Comparison of ENCODE assay signal across 8 cellular contexts in the genomic region with DNA sequence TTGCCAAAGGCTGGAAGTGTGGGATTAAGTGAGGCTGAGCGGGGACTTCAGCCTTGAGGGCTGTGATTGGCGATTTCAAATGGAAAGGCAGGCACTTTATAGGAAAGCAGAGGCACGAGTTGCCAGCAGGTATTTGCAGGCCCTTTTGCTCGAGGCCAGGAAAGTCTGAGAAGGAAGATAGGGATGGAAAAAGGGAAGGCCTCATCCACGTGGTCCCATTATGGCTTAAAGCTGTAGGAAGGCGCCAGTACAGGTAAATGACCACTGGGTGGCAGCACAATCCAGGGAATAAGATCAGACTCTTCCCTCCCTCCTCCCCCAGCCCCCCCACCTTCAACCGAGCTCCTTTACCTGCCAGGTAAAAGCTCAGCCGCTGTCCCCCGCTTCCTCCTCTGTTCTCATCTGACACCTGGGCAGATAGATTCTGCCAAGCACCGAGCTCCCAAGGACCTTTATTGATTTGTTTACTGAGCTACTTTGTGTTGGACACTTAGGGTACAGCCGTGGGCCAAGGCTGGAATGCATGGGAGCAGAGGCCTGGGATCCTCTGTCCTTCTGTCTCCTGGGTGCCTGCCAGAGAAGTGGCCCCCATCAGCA. TPM values are rescaled to one million over a fixed set of nuclear protein-coding genes. Genes with fewer than 3 reads are reported as not detected.
DNase-seq lines count a peak whose midpoint lies in the region; ATAC-seq, FAIRE-seq and TF ChIP-seq lines count a peak whose summit lies in the region.

No MANE protein-coding gene starts in this region.

- FAIRE-seq in H54 (lab: Jason Lieb, UNC) = no peak

- peaks cover 1% of the 10 kb centered on the region for H3K27me3 Mint-ChIP-seq in activated naive CD8-positive, alpha-beta T cell treated with anti-CD3 and anti-CD28 coated beads, Interleukin-2, amount 50 U/mL, for 24 hours

- DNase-seq in EH (ENCODE audit: low read depth) (peak; percentile 67), H54 (ENCODE audit: insufficient read length, low spot score) (peak; percentile 58), MV-4-11 (lab: John Stamatoyannopoulos, UW) (peak; percentile 40), SW 1271 (lab: John Stamatoyannopoulos, UW) (peak; percentile 26 to 71), left ventricle myocardium superior (peak; percentile 64), sciatic nerve (ENCODE audit: low spot score) (peak; percentile 83)
- DNase-seq in activated naive CD8-positive, alpha-beta T cell treated with anti-CD3 and anti-CD28 coated beads, Interleukin-2, amount 50 U/mL, for 24 hours = peak; percentile 76

- no peak overlapping the region for H3K4me3 Mint-ChIP-seq in activated naive CD8-positive, alpha-beta T cell treated with anti-CD3 and anti-CD28 coated beads, Interleukin-2, amount 50 U/mL, for 24 hours

- TF ChIP-seq POLR2A in H54 (IDR thresholded peaks at IDR 0.05; ENCODE audit: low read depth, low read length) = no peak

- H3K27ac Mint-ChIP-seq in activated naive CD8-positive, alpha-beta T cell treated with anti-CD3 and anti-CD28 coated beads, Interleukin-2, amount 50 U/mL, for 24 hours = no peak overlapping the region

- intact Hi-C loops in left ventricle myocardium superior (cut with micrococcal nuclease) (loop anchor here (5.0 kb wide), 1 partner anchor 137 kb away; no protein-coding TSS in a partner anchor), sciatic nerve (cut with DNase I) (loop anchor here (10.0 kb wide), 1 partner anchor 109 kb away; no protein-coding TSS in a partner anchor)

- H3K36me3 Mint-ChIP-seq in activated naive CD8-positive, alpha-beta T cell treated with anti-CD3 and anti-CD28 coated beads, Interleukin-2, amount 50 U/mL, for 24 hours (ENCODE audit: low read depth) = no peaks in the 10 kb centered on the region

- H3K4me1 Mint-ChIP-seq in activated naive CD8-positive, alpha-beta T cell treated with anti-CD3 and anti-CD28 coated beads, Interleukin-2, amount 50 U/mL, for 24 hours = peaks cover 5% of the 10 kb centered on the region

- H3K9me3 Mint-ChIP-seq in activated naive CD8-positive, alpha-beta T cell treated with anti-CD3 and anti-CD28 coated beads, Interleukin-2, amount 50 U/mL, for 24 hours = no peaks in the 10 kb centered on the region

- peak; percentile 55 for ATAC-seq in activated naive CD8-positive, alpha-beta T cell treated with anti-CD3 and anti-CD28 coated beads, Interleukin-2, amount 50 U/mL, for 24 hours
- ATAC-seq in left ventricle myocardium superior (peak; percentile 78), sciatic nerve (peak; percentile 71), GM21367 (IDR thresholded peaks at IDR 0.05; ENCODE audit: unreplicated experiment) (no peak)

RNA-seq across cellular contexts. Expression of a gene that starts 7.5 kb away (rescaled TPM):
- 4.5 TPM for total RNA-seq in left ventricle myocardium superior
- not detected for total RNA-seq in sciatic nerve

RNA-seq across cellular contexts. Expression of a gene that starts 10.0 kb away (rescaled TPM):
- total RNA-seq in left ventricle myocardium superior (38.4 TPM), sciatic nerve (54.9 TPM)

RNA-seq across cellular contexts. Expression of a gene that starts 20.9 kb away (rescaled TPM):
- total RNA-seq in left ventricle myocardium superior = 44.4 TPM
- total RNA-seq in sciatic nerve = 178 TPM

RNA-seq across cellular contexts. Expression of a gene that starts 35.3 kb away (rescaled TPM):
- total RNA-seq in left ventricle myocardium superior (not detected), sciatic nerve (not detected)

RNA-seq across cellular contexts. Expression of a gene that starts 44.8 kb away (rescaled TPM):
- total RNA-seq in left ventricle myocardium superior (not detected), sciatic nerve (not detected)
